ENCODE assay signal across 1 cellular context in genomic region chr5:139795074-139796001, GRCh38.
TF ChIP-seq lines count a peak whose summit lies in the region.

TSS of gene PSD2 (plus strand) at chr5:139795808. CDS start at chr5:139809441, 13,633 bp downstream.

TF ChIP-seq in HEK293, 187 proteins besides CTCF, POLR2A, EP300 and RAD21 (continued from another document):
- TF ChIP-seq ZNF398 (tag by site-specific recombination; IDR thresholded peaks at IDR 0.05) = peak; percentile 66
- TF ChIP-seq SP3 (tag by site-specific recombination; IDR thresholded peaks at IDR 0.05) = peak; percentile 38
- TF ChIP-seq ZNF76 (tag by site-specific recombination; IDR thresholded peaks at IDR 0.05; ENCODE audit: borderline replicate concordance, low read depth) = no peak
- TF ChIP-seq ZNF354C (tag by site-specific recombination; IDR thresholded peaks at IDR 0.05; ENCODE audit: borderline replicate concordance, low read depth) = no peak
- no peak for TF ChIP-seq GLI4 (tag by site-specific recombination; IDR thresholded peaks at IDR 0.05)
- no peak for TF ChIP-seq ZNF114 (tag by site-specific recombination; IDR thresholded peaks at IDR 0.05)
- peak; percentile 41; the same call in 1 of the 2 replicates for TF ChIP-seq ZBTB8A (tag by site-specific recombination; IDR thresholded peaks at IDR 0.05)
- TF ChIP-seq, protein P1, sequence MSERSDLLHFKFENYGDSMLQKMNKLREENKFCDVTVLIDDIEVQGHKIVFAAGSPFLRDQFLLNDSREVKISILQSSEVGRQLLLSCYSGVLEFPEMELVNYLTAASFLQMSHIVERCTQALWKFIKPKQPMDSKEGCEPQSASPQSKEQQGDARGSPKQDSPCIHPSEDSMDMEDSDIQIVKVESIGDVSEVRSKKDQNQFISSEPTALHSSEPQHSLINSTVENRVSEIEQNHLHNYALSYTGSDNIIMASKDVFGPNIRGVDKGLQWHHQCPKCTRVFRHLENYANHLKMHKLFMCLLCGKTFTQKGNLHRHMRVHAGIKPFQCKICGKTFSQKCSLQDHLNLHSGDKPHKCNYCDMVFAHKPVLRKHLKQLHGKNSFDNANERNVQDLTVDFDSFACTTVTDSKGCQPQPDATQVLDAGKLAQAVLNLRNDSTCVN (tag by site-specific recombination; optimal IDR thresholded peaks at IDR 0.05) = peak; percentile 29
- peak; percentile 66; the same call in 1 of the 2 replicates for TF ChIP-seq ZNF513 (tag by site-specific recombination; IDR thresholded peaks at IDR 0.05)
- TF ChIP-seq ZNF221 (tag by site-specific recombination; IDR thresholded peaks at IDR 0.05; ENCODE audit: borderline replicate concordance) = no peak
- no peak for TF ChIP-seq ZNF223 (tag by site-specific recombination; IDR thresholded peaks at IDR 0.05)
- TF ChIP-seq ZNF248 (tag by site-specific recombination; IDR thresholded peaks at IDR 0.05) = no peak
- no peak for TF ChIP-seq BCL6B (tag by site-specific recombination; IDR thresholded peaks at IDR 0.05)
- no peak for TF ChIP-seq ZBTB48 (tag by site-specific recombination; IDR thresholded peaks at IDR 0.05)
- TF ChIP-seq, protein P2, sequence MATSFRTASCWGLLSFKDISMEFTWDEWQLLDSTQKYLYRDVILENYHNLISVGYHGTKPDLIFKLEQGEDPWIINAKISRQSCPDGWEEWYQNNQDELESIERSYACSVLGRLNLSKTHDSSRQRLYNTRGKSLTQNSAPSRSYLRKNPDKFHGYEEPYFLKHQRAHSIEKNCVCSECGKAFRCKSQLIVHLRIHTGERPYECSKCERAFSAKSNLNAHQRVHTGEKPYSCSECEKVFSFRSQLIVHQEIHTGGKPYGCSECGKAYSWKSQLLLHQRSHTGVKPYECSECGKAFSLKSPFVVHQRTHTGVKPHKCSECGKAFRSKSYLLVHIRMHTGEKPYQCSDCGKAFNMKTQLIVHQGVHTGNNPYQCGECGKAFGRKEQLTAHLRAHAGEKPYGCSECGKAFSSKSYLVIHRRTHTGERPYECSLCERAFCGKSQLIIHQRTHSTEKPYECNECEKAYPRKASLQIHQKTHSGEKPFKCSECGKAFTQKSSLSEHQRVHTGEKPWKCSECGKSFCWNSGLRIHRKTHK (tag by site-specific recombination; IDR thresholded peaks at IDR 0.05) = no peak
- TF ChIP-seq YY2 (tag by site-specific recombination; IDR thresholded peaks at IDR 0.05) = no peak
- no peak for TF ChIP-seq ZNF555 (tag by site-specific recombination; conservative IDR thresholded peaks at IDR 0.05)
- TF ChIP-seq ZNF510 (tag by site-specific recombination; IDR thresholded peaks at IDR 0.05; ENCODE audit: insufficient replicate concordance) = no peak
